Comparison of ENCODE assay signal across 16 cellular contexts in the genomic region with DNA sequence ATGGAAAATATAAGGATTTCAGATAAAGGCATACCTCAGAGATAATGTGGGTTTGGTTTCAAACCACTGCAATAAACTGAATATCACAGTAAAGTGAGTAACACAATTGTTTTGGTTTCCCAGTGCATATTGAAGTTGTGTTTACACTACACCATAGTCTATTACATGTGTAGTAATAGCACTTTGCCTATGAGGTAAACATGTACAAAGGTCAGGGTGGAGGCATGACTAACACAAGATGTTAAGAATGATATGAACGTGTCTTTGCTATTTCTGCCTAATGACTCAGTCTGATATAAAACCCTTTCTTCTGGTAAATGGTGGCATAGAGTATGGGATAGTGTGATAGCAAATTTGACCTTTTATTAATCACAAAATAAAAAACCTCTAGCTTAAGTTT.
DNase-seq lines count a peak whose midpoint lies in the region; ATAC-seq, FAIRE-seq and TF ChIP-seq lines count a peak whose summit lies in the region.
"Had no signal": no experiment of that assay in that cellular context is flagged by ENCODE, and none has a peak within 500 bp of the region (broad histone marks: within the 10 kb centered on the region; RNA-seq: fewer than 3 reads in every experiment).

No MANE protein-coding gene starts in this region.

- no peak overlapping the region for H2AFZ ChIP-seq in HCT116 (ENCODE audit: low read depth, low read length, poor library complexity, severe bottlenecking)

- no peaks in the 10 kb centered on the region for H3K79me2 ChIP-seq in HCT116 (ENCODE audit: insufficient read depth, low read length)

- TF ChIP-seq RAD21 in A549 (conservative IDR thresholded peaks at IDR 0.05 in 1 of 2, IDR thresholded peaks at IDR 0.05 in 1 of 2) (no peak), HCT116 (IDR thresholded peaks at IDR 0.05; ENCODE audit: low read depth) (no peak)

- no peak for TF ChIP-seq EP300 in A549 (IDR thresholded peaks at IDR 0.05)

- no peak for TF ChIP-seq POLR2A in A549 (IDR thresholded peaks at IDR 0.05; ENCODE audit: low read length)
- TF ChIP-seq POLR2A in HCT116 (IDR thresholded peaks at IDR 0.05; ENCODE audit: borderline replicate concordance, extremely low read depth, insufficient read depth, insufficient read length): no peak
- no peak for TF ChIP-seq POLR2A in testis (IDR thresholded peaks at IDR 0.05)

- CTCF ChIA-PET in A549 (lab: Yijun Ruan, JAX) (no interaction called here), HCT116 (lab: Charles Lee) (no interaction called here)

- H3K9ac ChIP-seq in HCT116 (ENCODE audit: low read length): no peak overlapping the region

- H3K27me3 ChIP-seq in HCT116 (ENCODE audit: insufficient read depth, low read length): no peaks in the 10 kb centered on the region
- H3K27me3 ChIP-seq in testis: no peaks in the 10 kb centered on the region

- DNase-seq in A549 (ENCODE audit: low read depth in 1 of 2, low spot score in 1 of 2) (peak; percentile 3 to 55), HCT116 (ENCODE audit: low read depth, low spot score) (peak; percentile 19), T1000 (lab: John Stamatoyannopoulos, UW) (peak; percentile 33), foreskin fibroblast (peak; percentile 88 to 93), CD1c-positive myeloid dendritic cell (ENCODE audit: extremely low spot score) (no peak), testis (no peak)
- DNase-seq: activated CD8-positive, alpha-beta T cell treated with anti-CD3 and anti-CD28 coated beads, Interleukin-2, amount 10 ng/mL, durations not matched to agents 7 days and 5 days; AML-193; amygdala; endodermal cell; NCI-H748 treated with DMSO at 0.1 percent for 48 hours; nephron progenitor cell; T-cell had no signal

- no peak for TF ChIP-seq CTCF in A549 (IDR thresholded peaks at IDR 0.05)
- no peak for TF ChIP-seq CTCF in HCT116 (IDR thresholded peaks at IDR 0.05 in 2 of 3, conservative IDR thresholded peaks at IDR 0.05 in 1 of 3; ENCODE audit: borderline replicate concordance in 1 of 3, insufficient read depth in 1 of 3, low read depth in 2 of 3, low read length in 2 of 3)
- TF ChIP-seq CTCF in foreskin fibroblast (IDR thresholded peaks at IDR 0.05; ENCODE audit: low read depth, low read length): no peak
- TF ChIP-seq CTCF in testis (IDR thresholded peaks at IDR 0.05): no peak

- H3K36me3 ChIP-seq in HCT116 (ENCODE audit: control insufficient read depth in 1 of 2, insufficient read depth in 2 of 2, low read length in 2 of 2): no peaks in the 10 kb centered on the region
- H3K36me3 ChIP-seq in testis (ENCODE audit: low read depth, missing control alignments): no peaks in the 10 kb centered on the region

- H3K4me3 ChIP-seq in A549 (no peak overlapping the region), HCT116 (replicated peaks in 1 of 2; ENCODE audit: low read depth in 1 of 2, low read length in 2 of 2) (no peak overlapping the region), foreskin fibroblast (ENCODE audit: low read depth in 1 of 2, low read length in 2 of 2) (no peak overlapping the region), testis (no peak overlapping the region)

- POLR2A ChIA-PET in A549 (lab: Yijun Ruan, JAX): no interaction called here
- POLR2A ChIA-PET in HCT116 (lab: Charles Lee): no interaction called here

- intact Hi-C loops in HCT116 (cut with micrococcal nuclease) (no loop called here), testis (cut with DNase I; ENCODE audit: low total_unique reads) (no loop called here)

- H3K9me3 ChIP-seq in A549 (no peaks in the 10 kb centered on the region; the same call in 2 of the 3 replicates), HCT116 (ENCODE audit: control insufficient read depth in 1 of 2, insufficient read depth in 1 of 2, low read depth in 1 of 2, low read length in 2 of 2) (no peaks in the 10 kb centered on the region; a peak in 1 of 4 replicates), testis (no peaks in the 10 kb centered on the region)

- no peak overlapping the region for H3K27ac ChIP-seq in A549
- H3K27ac ChIP-seq in HCT116 (ENCODE audit: low read depth, low read length): no peak overlapping the region
- no peak overlapping the region for H3K27ac ChIP-seq in testis

- 0% methylated on average over 1 of the region's 1 CpG for WGBS in A549 (ENCODE audit: missing lambda C conversion rate)
- WGBS in testis, 2 donors: 43 to 57% methylated on average over 1 of the region's 1 CpG

- H4K20me1 ChIP-seq in HCT116 (ENCODE audit: insufficient read depth): no peaks in the 10 kb centered on the region

- H3K4me1 ChIP-seq in A549: 0 out of 3 replicates have a peak, but pooled peaks cover 4% of the 10 kb centered on the region
- peaks cover 3 to 27% of the 10 kb centered on the region in 2 experiments; a peak in 2 of 4 replicates for H3K4me1 ChIP-seq in HCT116 (ENCODE audit: control insufficient read depth in 1 of 2, insufficient read depth in 2 of 2, low read length in 2 of 2)
- H3K4me1 ChIP-seq in testis: no peaks in the 10 kb centered on the region

- H3K4me2 ChIP-seq in A549 (no peak overlapping the region), HCT116 (ENCODE audit: low read length) (peak overlapping the region; percentile 31)

- ATAC-seq in A549 (peak; percentile 45 to 82), HCT116 (peak; percentile 33; the same call in 1 of the 2 replicates), HG03520 (IDR thresholded peaks at IDR 0.05; ENCODE audit: unreplicated experiment) (no peak), GM21528 (IDR thresholded peaks at IDR 0.05; ENCODE audit: low FRiP score, unreplicated experiment) (no peak)
- ATAC-seq: activated CD8-positive, alpha-beta T cell treated with anti-CD3 and anti-CD28 coated beads, Interleukin-2, amount 10 ng/mL, durations not matched to agents 7 days and 5 days; T-cell had no signal

- RAD21 ChIA-PET in HCT116 (lab: Charles Lee; ENCODE audit: low non-redundant PET in 1 of 2, low total read pairs in 2 of 2, uncharacterized antibody in 2 of 2, unreplicated experiment in 2 of 2): no interaction called here

- H3K9me2 ChIP-seq in HCT116 (ENCODE audit: insufficient read depth): no peaks in the 10 kb centered on the region

- BruUV-seq in HCT116 (replicated peaks; lab: Mats Ljungman, UMichigan): no TSS peak

- FAIRE-seq in A549 (lab: Jason Lieb, UNC): no peak
- FAIRE-seq: islet of Langerhans had no signal

TF ChIP-seq in A549, 52 proteins besides CTCF, POLR2A, EP300 and RAD21:
- peak; percentile 48; the same call in 1 of the 2 replicates for TF ChIP-seq GATA3 (IDR thresholded peaks at IDR 0.05; ENCODE audit: borderline replicate concordance)
- TF ChIP-seq BHLHE40 (IDR thresholded peaks at IDR 0.05; ENCODE audit: low read depth, low read length): no peak
- no peak for TF ChIP-seq HDAC2 (IDR thresholded peaks at IDR 0.05)
- no peak for TF ChIP-seq FOSL2 (IDR thresholded peaks at IDR 0.05)
- TF ChIP-seq FOSL2 (CRISPR knock-in tag; IDR thresholded peaks at IDR 0.05): 0 out of 2 replicates have a peak, but pooled peaks have one; percentile 5
- TF ChIP-seq JUNB (IDR thresholded peaks at IDR 0.05): peak; percentile 50; the same call in 1 of the 2 replicates
TF ChIP-seq in A549: peak in this region for 3.

TF ChIP-seq in HCT116, 20 proteins besides CTCF, POLR2A, EP300 and RAD21 (continues in another document):
- TF ChIP-seq EGR1 (IDR thresholded peaks at IDR 0.05; ENCODE audit: low read depth) (no peak), ZNF274 (IDR thresholded peaks at IDR 0.05; ENCODE audit: low read depth, low read length) (no peak), ZFX (IDR thresholded peaks at IDR 0.05) (no peak), SP1 (IDR thresholded peaks at IDR 0.05; ENCODE audit: low read depth) (0 out of 2 replicates have a peak, but pooled peaks have one; percentile 23), EZH2 (IDR thresholded peaks at IDR 0.05) (no peak), YY1 (IDR thresholded peaks at IDR 0.05; ENCODE audit: extremely low read depth, insufficient replicate concordance, low read depth, low read length) (no peak), CBX3 (IDR thresholded peaks at IDR 0.05; ENCODE audit: low read depth) (no peak), FOSL1 (IDR thresholded peaks at IDR 0.05; ENCODE audit: low read depth) (peak; percentile 30; the same call in 1 of the 2 replicates), SRF (IDR thresholded peaks at IDR 0.05; ENCODE audit: low read depth) (no peak), JUND (IDR thresholded peaks at IDR 0.05) (peak; percentile 22; the same call in 1 of the 2 replicates), CEBPB (IDR thresholded peaks at IDR 0.05; ENCODE audit: low read depth) (peak; percentile 37; the same call in 1 of the 2 replicates), SIN3A (IDR thresholded peaks at IDR 0.05; ENCODE audit: low read depth) (no peak)
- TF ChIP-seq, protein P1, sequence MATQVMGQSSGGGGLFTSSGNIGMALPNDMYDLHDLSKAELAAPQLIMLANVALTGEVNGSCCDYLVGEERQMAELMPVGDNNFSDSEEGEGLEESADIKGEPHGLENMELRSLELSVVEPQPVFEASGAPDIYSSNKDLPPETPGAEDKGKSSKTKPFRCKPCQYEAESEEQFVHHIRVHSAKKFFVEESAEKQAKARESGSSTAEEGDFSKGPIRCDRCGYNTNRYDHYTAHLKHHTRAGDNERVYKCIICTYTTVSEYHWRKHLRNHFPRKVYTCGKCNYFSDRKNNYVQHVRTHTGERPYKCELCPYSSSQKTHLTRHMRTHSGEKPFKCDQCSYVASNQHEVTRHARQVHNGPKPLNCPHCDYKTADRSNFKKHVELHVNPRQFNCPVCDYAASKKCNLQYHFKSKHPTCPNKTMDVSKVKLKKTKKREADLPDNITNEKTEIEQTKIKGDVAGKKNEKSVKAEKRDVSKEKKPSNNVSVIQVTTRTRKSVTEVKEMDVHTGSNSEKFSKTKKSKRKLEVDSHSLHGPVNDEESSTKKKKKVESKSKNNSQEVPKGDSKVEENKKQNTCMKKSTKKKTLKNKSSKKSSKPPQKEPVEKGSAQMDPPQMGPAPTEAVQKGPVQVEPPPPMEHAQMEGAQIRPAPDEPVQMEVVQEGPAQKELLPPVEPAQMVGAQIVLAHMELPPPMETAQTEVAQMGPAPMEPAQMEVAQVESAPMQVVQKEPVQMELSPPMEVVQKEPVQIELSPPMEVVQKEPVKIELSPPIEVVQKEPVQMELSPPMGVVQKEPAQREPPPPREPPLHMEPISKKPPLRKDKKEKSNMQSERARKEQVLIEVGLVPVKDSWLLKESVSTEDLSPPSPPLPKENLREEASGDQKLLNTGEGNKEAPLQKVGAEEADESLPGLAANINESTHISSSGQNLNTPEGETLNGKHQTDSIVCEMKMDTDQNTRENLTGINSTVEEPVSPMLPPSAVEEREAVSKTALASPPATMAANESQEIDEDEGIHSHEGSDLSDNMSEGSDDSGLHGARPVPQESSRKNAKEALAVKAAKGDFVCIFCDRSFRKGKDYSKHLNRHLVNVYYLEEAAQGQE (IDR thresholded peaks at IDR 0.05; ENCODE audit: low read depth): no peak
- TF ChIP-seq, protein P2, sequence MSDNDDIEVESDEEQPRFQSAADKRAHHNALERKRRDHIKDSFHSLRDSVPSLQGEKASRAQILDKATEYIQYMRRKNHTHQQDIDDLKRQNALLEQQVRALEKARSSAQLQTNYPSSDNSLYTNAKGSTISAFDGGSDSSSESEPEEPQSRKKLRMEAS (IDR thresholded peaks at IDR 0.05): no peak
- TF ChIP-seq, protein P3, sequence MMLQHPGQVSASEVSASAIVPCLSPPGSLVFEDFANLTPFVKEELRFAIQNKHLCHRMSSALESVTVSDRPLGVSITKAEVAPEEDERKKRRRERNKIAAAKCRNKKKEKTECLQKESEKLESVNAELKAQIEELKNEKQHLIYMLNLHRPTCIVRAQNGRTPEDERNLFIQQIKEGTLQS (IDR thresholded peaks at IDR 0.05): no peak

Comparison
In these comparisons a context has a peak if more than half of its experiments do, and no peak if none do; other contexts are left out.
1. ATAC-seq: peak in A549 (2 of 2) and HCT116 (single experiment); none in HG03520 (single experiment) and GM21528 (single experiment).
2. DNase-seq: peak in A549 (2 of 2), HCT116 (single experiment), T1000 (single experiment) and foreskin fibroblast (2 of 2); none in CD1c-positive myeloid dendritic cell (single experiment) and testis (single experiment).